1 cellular context compared by ENCODE assay signal in genomic region chr1:35555601-35556477, GRCh38.
A peak's percentile ranks its signal among the peaks of the same experiment; 100 is the strongest.
TF ChIP-seq lines count a peak whose summit lies in the region.

No MANE protein-coding gene starts in this region.

TF ChIP-seq in HepG2, 621 proteins besides CTCF, POLR2A, EP300 and RAD21 (continued from another document and continues in another):
- TF ChIP-seq ZMYM4 (CRISPR knock-in tag; IDR thresholded peaks at IDR 0.05) (no peak), RELA (CRISPR knock-in tag; IDR thresholded peaks at IDR 0.05) (no peak), MTF2 (CRISPR knock-in tag; IDR thresholded peaks at IDR 0.05; ENCODE audit: borderline replicate concordance) (no peak), KAT8 (CRISPR knock-in tag; IDR thresholded peaks at IDR 0.05) (peak; percentile 40; the same call in 1 of the 2 replicates), KMT2A (CRISPR knock-in tag; IDR thresholded peaks at IDR 0.05) (no peak), ZFY (CRISPR knock-in tag; IDR thresholded peaks at IDR 0.05) (no peak), ZNF639 (CRISPR knock-in tag; conservative IDR thresholded peaks at IDR 0.05) (no peak), STAT6 (CRISPR knock-in tag; IDR thresholded peaks at IDR 0.05; ENCODE audit: borderline replicate concordance) (no peak), ZMYM3 (CRISPR knock-in tag; IDR thresholded peaks at IDR 0.05) (no peak; the same call in 1 of the 2 replicates), HNRNPK (IDR thresholded peaks at IDR 0.05; ENCODE audit: low read depth, low read length, poor library complexity, severe bottlenecking) (no peak), PRDM10 (CRISPR knock-in tag; IDR thresholded peaks at IDR 0.05; ENCODE audit: low read depth) (peak; percentile 11; the same call in 1 of the 2 replicates), ZBTB20 (CRISPR knock-in tag; IDR thresholded peaks at IDR 0.05; ENCODE audit: borderline replicate concordance, low read depth) (no peak), ZNF234 (CRISPR knock-in tag; conservative IDR thresholded peaks at IDR 0.05) (no peak), SPEN (CRISPR knock-in tag; IDR thresholded peaks at IDR 0.05; ENCODE audit: low read depth) (no peak), ZMAT5 (CRISPR knock-in tag; IDR thresholded peaks at IDR 0.05; ENCODE audit: borderline replicate concordance, low read depth) (no peak), SALL2 (CRISPR knock-in tag; IDR thresholded peaks at IDR 0.05) (no peak), ZSCAN31 (CRISPR knock-in tag; IDR thresholded peaks at IDR 0.05; ENCODE audit: low read depth) (no peak), MTA1 (CRISPR knock-in tag; IDR thresholded peaks at IDR 0.05; ENCODE audit: borderline replicate concordance) (no peak), RBM22 (optimal IDR thresholded peaks at IDR 0.05; ENCODE audit: low read length) (no peak), PRMT3 (CRISPR knock-in tag; IDR thresholded peaks at IDR 0.05; ENCODE audit: borderline replicate concordance, low read depth) (no peak), U2AF1 (optimal IDR thresholded peaks at IDR 0.05; ENCODE audit: low read depth, low read length) (no peak), NAIF1 (CRISPR knock-in tag; IDR thresholded peaks at IDR 0.05; ENCODE audit: borderline replicate concordance) (no peak), CBX1 (IDR thresholded peaks at IDR 0.05; ENCODE audit: low read depth) (no peak), NR2F2 (IDR thresholded peaks at IDR 0.05; ENCODE audit: borderline replicate concordance, low read depth) (no peak; the same call in 1 of the 2 replicates), RNF2 (conservative IDR thresholded peaks at IDR 0.05; ENCODE audit: low read depth) (no peak), FOXM1 (CRISPR knock-in tag; IDR thresholded peaks at IDR 0.05) (no peak), BCL6 (CRISPR knock-in tag; IDR thresholded peaks at IDR 0.05) (peak; percentile 83), ZNF816 (CRISPR knock-in tag; IDR thresholded peaks at IDR 0.05; ENCODE audit: borderline replicate concordance) (no peak; the same call in 1 of the 2 replicates), ZNF446 (CRISPR knock-in tag; IDR thresholded peaks at IDR 0.05) (no peak), ZNF224 (CRISPR knock-in tag; IDR thresholded peaks at IDR 0.05) (no peak), PLRG1 (conservative IDR thresholded peaks at IDR 0.05) (no peak), ERF (CRISPR knock-in tag; IDR thresholded peaks at IDR 0.05) (no peak; the same call in 1 of the 2 replicates), SRF (IDR thresholded peaks at IDR 0.05; ENCODE audit: low read depth, low read length) (no peak)
- TF ChIP-seq, protein P1, sequence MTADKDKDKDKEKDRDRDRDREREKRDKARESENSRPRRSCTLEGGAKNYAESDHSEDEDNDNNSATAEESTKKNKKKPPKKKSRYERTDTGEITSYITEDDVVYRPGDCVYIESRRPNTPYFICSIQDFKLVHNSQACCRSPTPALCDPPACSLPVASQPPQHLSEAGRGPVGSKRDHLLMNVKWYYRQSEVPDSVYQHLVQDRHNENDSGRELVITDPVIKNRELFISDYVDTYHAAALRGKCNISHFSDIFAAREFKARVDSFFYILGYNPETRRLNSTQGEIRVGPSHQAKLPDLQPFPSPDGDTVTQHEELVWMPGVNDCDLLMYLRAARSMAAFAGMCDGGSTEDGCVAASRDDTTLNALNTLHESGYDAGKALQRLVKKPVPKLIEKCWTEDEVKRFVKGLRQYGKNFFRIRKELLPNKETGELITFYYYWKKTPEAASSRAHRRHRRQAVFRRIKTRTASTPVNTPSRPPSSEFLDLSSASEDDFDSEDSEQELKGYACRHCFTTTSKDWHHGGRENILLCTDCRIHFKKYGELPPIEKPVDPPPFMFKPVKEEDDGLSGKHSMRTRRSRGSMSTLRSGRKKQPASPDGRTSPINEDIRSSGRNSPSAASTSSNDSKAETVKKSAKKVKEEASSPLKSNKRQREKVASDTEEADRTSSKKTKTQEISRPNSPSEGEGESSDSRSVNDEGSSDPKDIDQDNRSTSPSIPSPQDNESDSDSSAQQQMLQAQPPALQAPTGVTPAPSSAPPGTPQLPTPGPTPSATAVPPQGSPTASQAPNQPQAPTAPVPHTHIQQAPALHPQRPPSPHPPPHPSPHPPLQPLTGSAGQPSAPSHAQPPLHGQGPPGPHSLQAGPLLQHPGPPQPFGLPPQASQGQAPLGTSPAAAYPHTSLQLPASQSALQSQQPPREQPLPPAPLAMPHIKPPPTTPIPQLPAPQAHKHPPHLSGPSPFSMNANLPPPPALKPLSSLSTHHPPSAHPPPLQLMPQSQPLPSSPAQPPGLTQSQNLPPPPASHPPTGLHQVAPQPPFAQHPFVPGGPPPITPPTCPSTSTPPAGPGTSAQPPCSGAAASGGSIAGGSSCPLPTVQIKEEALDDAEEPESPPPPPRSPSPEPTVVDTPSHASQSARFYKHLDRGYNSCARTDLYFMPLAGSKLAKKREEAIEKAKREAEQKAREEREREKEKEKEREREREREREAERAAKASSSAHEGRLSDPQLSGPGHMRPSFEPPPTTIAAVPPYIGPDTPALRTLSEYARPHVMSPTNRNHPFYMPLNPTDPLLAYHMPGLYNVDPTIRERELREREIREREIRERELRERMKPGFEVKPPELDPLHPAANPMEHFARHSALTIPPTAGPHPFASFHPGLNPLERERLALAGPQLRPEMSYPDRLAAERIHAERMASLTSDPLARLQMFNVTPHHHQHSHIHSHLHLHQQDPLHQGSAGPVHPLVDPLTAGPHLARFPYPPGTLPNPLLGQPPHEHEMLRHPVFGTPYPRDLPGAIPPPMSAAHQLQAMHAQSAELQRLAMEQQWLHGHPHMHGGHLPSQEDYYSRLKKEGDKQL (CRISPR knock-in tag; IDR thresholded peaks at IDR 0.05; ENCODE audit: low read depth), result peak; percentile 92
- TF ChIP-seq, protein P2, sequence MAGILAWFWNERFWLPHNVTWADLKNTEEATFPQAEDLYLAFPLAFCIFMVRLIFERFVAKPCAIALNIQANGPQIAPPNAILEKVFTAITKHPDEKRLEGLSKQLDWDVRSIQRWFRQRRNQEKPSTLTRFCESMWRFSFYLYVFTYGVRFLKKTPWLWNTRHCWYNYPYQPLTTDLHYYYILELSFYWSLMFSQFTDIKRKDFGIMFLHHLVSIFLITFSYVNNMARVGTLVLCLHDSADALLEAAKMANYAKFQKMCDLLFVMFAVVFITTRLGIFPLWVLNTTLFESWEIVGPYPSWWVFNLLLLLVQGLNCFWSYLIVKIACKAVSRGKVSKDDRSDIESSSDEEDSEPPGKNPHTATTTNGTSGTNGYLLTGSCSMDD (CRISPR knock-in tag; IDR thresholded peaks at IDR 0.05), result no peak
- TF ChIP-seq, protein P3, sequence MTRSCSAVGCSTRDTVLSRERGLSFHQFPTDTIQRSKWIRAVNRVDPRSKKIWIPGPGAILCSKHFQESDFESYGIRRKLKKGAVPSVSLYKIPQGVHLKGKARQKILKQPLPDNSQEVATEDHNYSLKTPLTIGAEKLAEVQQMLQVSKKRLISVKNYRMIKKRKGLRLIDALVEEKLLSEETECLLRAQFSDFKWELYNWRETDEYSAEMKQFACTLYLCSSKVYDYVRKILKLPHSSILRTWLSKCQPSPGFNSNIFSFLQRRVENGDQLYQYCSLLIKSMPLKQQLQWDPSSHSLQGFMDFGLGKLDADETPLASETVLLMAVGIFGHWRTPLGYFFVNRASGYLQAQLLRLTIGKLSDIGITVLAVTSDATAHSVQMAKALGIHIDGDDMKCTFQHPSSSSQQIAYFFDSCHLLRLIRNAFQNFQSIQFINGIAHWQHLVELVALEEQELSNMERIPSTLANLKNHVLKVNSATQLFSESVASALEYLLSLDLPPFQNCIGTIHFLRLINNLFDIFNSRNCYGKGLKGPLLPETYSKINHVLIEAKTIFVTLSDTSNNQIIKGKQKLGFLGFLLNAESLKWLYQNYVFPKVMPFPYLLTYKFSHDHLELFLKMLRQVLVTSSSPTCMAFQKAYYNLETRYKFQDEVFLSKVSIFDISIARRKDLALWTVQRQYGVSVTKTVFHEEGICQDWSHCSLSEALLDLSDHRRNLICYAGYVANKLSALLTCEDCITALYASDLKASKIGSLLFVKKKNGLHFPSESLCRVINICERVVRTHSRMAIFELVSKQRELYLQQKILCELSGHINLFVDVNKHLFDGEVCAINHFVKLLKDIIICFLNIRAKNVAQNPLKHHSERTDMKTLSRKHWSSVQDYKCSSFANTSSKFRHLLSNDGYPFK (CRISPR knock-in tag; IDR thresholded peaks at IDR 0.05; ENCODE audit: borderline replicate concordance), result no peak
- TF ChIP-seq, protein P4, sequence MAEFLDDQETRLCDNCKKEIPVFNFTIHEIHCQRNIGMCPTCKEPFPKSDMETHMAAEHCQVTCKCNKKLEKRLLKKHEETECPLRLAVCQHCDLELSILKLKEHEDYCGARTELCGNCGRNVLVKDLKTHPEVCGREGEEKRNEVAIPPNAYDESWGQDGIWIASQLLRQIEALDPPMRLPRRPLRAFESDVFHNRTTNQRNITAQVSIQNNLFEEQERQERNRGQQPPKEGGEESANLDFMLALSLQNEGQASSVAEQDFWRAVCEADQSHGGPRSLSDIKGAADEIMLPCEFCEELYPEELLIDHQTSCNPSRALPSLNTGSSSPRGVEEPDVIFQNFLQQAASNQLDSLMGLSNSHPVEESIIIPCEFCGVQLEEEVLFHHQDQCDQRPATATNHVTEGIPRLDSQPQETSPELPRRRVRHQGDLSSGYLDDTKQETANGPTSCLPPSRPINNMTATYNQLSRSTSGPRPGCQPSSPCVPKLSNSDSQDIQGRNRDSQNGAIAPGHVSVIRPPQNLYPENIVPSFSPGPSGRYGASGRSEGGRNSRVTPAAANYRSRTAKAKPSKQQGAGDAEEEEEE (CRISPR knock-in tag; IDR thresholded peaks at IDR 0.05; ENCODE audit: borderline replicate concordance), result no peak
- TF ChIP-seq, protein P5, sequence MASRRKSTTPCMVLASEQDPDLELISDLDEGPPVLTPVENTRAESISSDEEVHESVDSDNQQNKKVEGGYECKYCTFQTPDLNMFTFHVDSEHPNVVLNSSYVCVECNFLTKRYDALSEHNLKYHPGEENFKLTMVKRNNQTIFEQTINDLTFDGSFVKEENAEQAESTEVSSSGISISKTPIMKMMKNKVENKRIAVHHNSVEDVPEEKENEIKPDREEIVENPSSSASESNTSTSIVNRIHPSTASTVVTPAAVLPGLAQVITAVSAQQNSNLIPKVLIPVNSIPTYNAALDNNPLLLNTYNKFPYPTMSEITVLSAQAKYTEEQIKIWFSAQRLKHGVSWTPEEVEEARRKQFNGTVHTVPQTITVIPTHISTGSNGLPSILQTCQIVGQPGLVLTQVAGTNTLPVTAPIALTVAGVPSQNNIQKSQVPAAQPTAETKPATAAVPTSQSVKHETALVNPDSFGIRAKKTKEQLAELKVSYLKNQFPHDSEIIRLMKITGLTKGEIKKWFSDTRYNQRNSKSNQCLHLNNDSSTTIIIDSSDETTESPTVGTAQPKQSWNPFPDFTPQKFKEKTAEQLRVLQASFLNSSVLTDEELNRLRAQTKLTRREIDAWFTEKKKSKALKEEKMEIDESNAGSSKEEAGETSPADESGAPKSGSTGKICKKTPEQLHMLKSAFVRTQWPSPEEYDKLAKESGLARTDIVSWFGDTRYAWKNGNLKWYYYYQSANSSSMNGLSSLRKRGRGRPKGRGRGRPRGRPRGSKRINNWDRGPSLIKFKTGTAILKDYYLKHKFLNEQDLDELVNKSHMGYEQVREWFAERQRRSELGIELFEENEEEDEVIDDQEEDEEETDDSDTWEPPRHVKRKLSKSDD (CRISPR knock-in tag; IDR thresholded peaks at IDR 0.05; ENCODE audit: low read depth), result no peak; the same call in 1 of the 2 replicates
